8 cellular contexts compared by ENCODE assay signal in the genomic region with DNA sequence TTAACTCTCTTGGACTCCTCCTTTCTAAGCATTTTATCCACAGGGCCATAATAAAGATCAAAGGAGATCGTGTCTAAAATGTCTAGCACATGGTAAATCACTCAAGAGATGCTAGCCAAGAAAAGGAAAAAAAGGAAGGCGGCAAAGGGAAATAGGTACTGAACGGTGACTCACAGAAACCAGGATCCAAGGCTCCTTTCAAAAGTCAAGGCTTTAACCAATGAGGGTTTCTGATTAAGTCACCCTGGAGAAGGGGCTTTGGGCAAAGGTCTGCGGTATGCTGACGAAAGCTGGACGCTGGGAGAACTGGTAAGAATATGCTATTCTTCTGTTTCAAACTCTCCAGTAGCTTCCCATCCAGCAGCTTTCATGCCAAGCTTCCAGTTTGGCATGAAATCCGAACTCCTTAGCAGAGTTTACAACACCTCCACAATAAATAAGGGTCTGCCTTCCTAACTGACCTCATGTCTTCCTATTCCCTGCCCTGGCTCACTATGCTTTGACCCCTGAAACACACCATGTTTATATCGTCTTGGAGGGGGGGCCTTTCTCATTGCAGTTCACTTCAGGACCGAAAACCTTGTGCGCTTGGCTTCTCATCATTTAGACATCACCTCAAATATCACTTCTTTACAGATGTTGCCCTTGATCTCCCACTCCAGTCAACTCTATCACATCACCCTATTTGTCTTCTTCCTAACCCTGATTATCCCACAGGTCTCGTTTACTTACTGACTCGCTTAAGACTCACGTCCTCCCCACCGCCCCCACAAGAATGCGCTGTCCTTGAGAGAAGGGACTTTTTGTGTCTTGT. TPM values are rescaled to one million over a fixed set of nuclear protein-coding genes. Genes with fewer than 3 reads are reported as not detected.
A peak's percentile ranks its signal among the peaks of the same experiment; 100 is the strongest.
DNase-seq lines count a peak whose midpoint lies in the region; ATAC-seq and TF ChIP-seq lines count a peak whose summit lies in the region.

No MANE protein-coding gene starts in this region.

- H2AFZ ChIP-seq in ACC112 (ENCODE audit: low read length, unreplicated experiment), result peak overlapping the region; percentile 55

- intact Hi-C loops in esophagus squamous epithelium (cut with DNase I), result no loop called here

- no peak for TF ChIP-seq EP300 in suprapubic skin (IDR thresholded peaks at IDR 0.05)

- DNase-seq in NB4 (ENCODE audit: low read depth), result peak; percentile 73
- peak; percentile 76 for DNase-seq in activated CD8-positive, alpha-beta memory T cell treated with anti-CD3 and anti-CD28 coated beads, Interleukin-2, amount 50 U/mL, for 4 hours
- DNase-seq in esophagus squamous epithelium (lab: John Stamatoyannopoulos, UW), result no peak
- DNase-seq in neural crest cell (ENCODE audit: low read depth, low spot score), result no peak
- DNase-seq in suprapubic skin (ENCODE audit: low spot score in 2 of 2), result no peak
- no peak for DNase-seq in NCI-H2081 treated with DMSO at 0.1 percent for 48 hours (lab: John Stamatoyannopoulos, UW)

- H3K27me3 Mint-ChIP-seq in neural crest cell (ENCODE audit: low read depth), result no peaks in the 10 kb centered on the region

- WGBS in esophagus squamous epithelium, 2 donors, result 7 to 8% methylated on average over 15 of the region's 15 CpGs
- 12% methylated on average over 15 of the region's 15 CpGs for WGBS in suprapubic skin

- no peak for TF ChIP-seq CTCF in NB4 (IDR thresholded peaks at IDR 0.05; ENCODE audit: low read depth, low read length)
- TF ChIP-seq CTCF in esophagus squamous epithelium (IDR thresholded peaks at IDR 0.05), result peak in 1 of 6 experiments; percentile 3
- TF ChIP-seq CTCF in neural crest cell (conservative IDR thresholded peaks at IDR 0.05), result no peak
- TF ChIP-seq CTCF in suprapubic skin (IDR thresholded peaks at IDR 0.05), result no peak

- H3K36me3 Mint-ChIP-seq in neural crest cell (ENCODE audit: low read depth), result peaks cover 6% of the 10 kb centered on the region

- H3K4me1 Mint-ChIP-seq in neural crest cell, result peaks cover 35% of the 10 kb centered on the region

- H3K9me3 ChIP-seq in esophagus squamous epithelium, result no peaks in the 10 kb centered on the region
- no peaks in the 10 kb centered on the region for H3K9me3 ChIP-seq in suprapubic skin

- peaks cover 31% of the 10 kb centered on the region for H3K4me1 ChIP-seq in ACC112 (ENCODE audit: control insufficient read depth, insufficient read depth, low read length, unreplicated experiment)
- H3K4me1 ChIP-seq in esophagus squamous epithelium, result peaks cover 7 to 48% (median 10%) of the 10 kb centered on the region in 3 donors
- peaks cover 19% of the 10 kb centered on the region for H3K4me1 ChIP-seq in suprapubic skin

- no peaks in the 10 kb centered on the region for H3K27me3 ChIP-seq in ACC112 (ENCODE audit: insufficient read depth, low read length)
- no peaks in the 10 kb centered on the region for H3K27me3 ChIP-seq in esophagus squamous epithelium
- H3K27me3 ChIP-seq in suprapubic skin, result no peaks in the 10 kb centered on the region

- H3K36me3 ChIP-seq in ACC112 (ENCODE audit: insufficient read depth, low read length) (peaks cover 14% of the 10 kb centered on the region), esophagus squamous epithelium (peaks cover 12 to 22% (median 13%) of the 10 kb centered on the region in 3 donors), suprapubic skin (peaks cover 20% of the 10 kb centered on the region)

- H3K79me2 ChIP-seq in ACC112 (ENCODE audit: control insufficient read depth, insufficient read depth, low read length, unreplicated experiment), result peaks cover 47% of the 10 kb centered on the region

- H3K4me3 Mint-ChIP-seq in neural crest cell, result peak overlapping the region; percentile 97

- H3K27ac ChIP-seq in ACC112 (ENCODE audit: low read depth, low read length) (peak overlapping the region; percentile 63), esophagus squamous epithelium (peak overlapping the region; percentile 82 to 90 (median 87)), suprapubic skin (peak overlapping the region; percentile 84)

- peak overlapping the region; percentile 84 for H3K4me3 ChIP-seq in ACC112 (ENCODE audit: low read depth, low read length)
- peak overlapping the region; percentile 80 for H3K4me3 ChIP-seq in NB4 (ENCODE audit: low read depth, low read length)
- peak overlapping the region; percentile 76 to 82 (median 79) for H3K4me3 ChIP-seq in esophagus squamous epithelium
- peak overlapping the region; percentile 82 for H3K4me3 ChIP-seq in suprapubic skin

- TF ChIP-seq POLR2A in NB4 (IDR thresholded peaks at IDR 0.05; ENCODE audit: extremely low read depth, insufficient read length), result no peak
- no peak for TF ChIP-seq POLR2A in esophagus squamous epithelium (IDR thresholded peaks at IDR 0.05)
- no peak for TF ChIP-seq POLR2A in suprapubic skin (IDR thresholded peaks at IDR 0.05)

- H3K27ac Mint-ChIP-seq in neural crest cell (ENCODE audit: unreplicated experiment), result peak overlapping the region; percentile 93

- ATAC-seq in GM19351 (IDR thresholded peaks at IDR 0.05; ENCODE audit: unreplicated experiment), result peak; percentile 35

- H3K9me3 Mint-ChIP-seq in neural crest cell, result no peaks in the 10 kb centered on the region

RNA-seq across cellular contexts. Expression of gene TOMM34, which starts 0.9 kb away (rescaled TPM):
- total RNA-seq in esophagus squamous epithelium (10 to 100 TPM; 11.4 to 19.5 (median 16.7) TPM), neural crest cell (39.0 and 39.6 TPM in 2 replicates), suprapubic skin (10 to 100 TPM; 14.4 to 17.3 (median 15.6) TPM)

RNA-seq across cellular contexts. Expression of gene STK4, which starts 7.0 kb away (rescaled TPM):
- total RNA-seq in esophagus squamous epithelium, result 10 to 100 TPM; 14.6 to 29.8 (median 17.6) TPM
- total RNA-seq in neural crest cell, result 41.2 and 46.4 TPM in 2 replicates
- total RNA-seq in suprapubic skin, result 10 to 100 TPM; 25.4 to 63.9 (median 33.5) TPM

RNA-seq across cellular contexts. Expression of gene PABPC1L, which starts 49.4 kb away (rescaled TPM):
- total RNA-seq in esophagus squamous epithelium, result 10 to 100 TPM in 1 of 4 donors, 1 to 10 TPM in 3; 5.9 to 18.5 (median 8.7) TPM
- 75.0 and 78.6 TPM in 2 replicates for total RNA-seq in neural crest cell
- 10 to 100 TPM; 11.7 to 61.1 (median 19.4) TPM for total RNA-seq in suprapubic skin

Comparison
In these comparisons a context has a peak if more than half of its experiments do, and no peak if none do; other contexts are left out.
1. DNase-seq: peak in NB4 (single experiment) and activated CD8-positive, alpha-beta memory T cell treated with anti-CD3 and anti-CD28 coated beads, Interleukin-2, amount 50 U/mL, for 4 hours (single experiment); none in esophagus squamous epithelium (single experiment), neural crest cell (single experiment), suprapubic skin (0 of 2) and NCI-H2081 treated with DMSO at 0.1 percent for 48 hours (single experiment).
2. Peak in every context shown above with its lines, with median percentiles within 50 percentile points of each other: H3K27ac ChIP-seq and H3K4me3 ChIP-seq.